In genomic region chr1:53271446-53272090, GRCh38 we compare ENCODE assay signal across 22 cellular contexts.
"Had no signal": no experiment of that assay in that cellular context is flagged by ENCODE, and none has a peak within 500 bp of the region (broad histone marks: within the 10 kb centered on the region; RNA-seq: fewer than 3 reads in every experiment).

No MANE protein-coding gene starts in this region.

- H3K27me3 Mint-ChIP-seq: activated CD4-positive, alpha-beta memory T cell treated with anti-CD3 and anti-CD28 coated beads, Interleukin-2, amount 10 ng/mL, durations not matched to agents 7 days and 5 days; activated naive CD8-positive, alpha-beta T cell treated with anti-CD3 and anti-CD28 coated beads, Interleukin-2, amount 10 ng/mL, durations not matched to agents 7 days and 5 days; T-helper 17 cell had no signal

- H3K4me1 Mint-ChIP-seq: activated CD4-positive, alpha-beta memory T cell treated with anti-CD3 and anti-CD28 coated beads, Interleukin-2, amount 10 ng/mL, durations not matched to agents 7 days and 5 days had no signal

- H3K27me3 ChIP-seq: adrenal gland had no signal

- H3K4me3 ChIP-seq: adrenal gland, K562 had no signal

- H3K9me3 Mint-ChIP-seq: activated CD4-positive, alpha-beta memory T cell treated with anti-CD3 and anti-CD28 coated beads, Interleukin-2, amount 10 ng/mL, durations not matched to agents 7 days and 5 days; activated naive CD8-positive, alpha-beta T cell treated with anti-CD3 and anti-CD28 coated beads, Interleukin-2, amount 10 ng/mL, durations not matched to agents 7 days and 5 days had no signal

- H3K4me1 ChIP-seq: adrenal gland had no signal

- H3K9me3 ChIP-seq: adrenal gland had no signal

- H3K27ac ChIP-seq: adrenal gland had no signal

- DNase-seq: activated CD4-positive, alpha-beta memory T cell treated with anti-CD3 and anti-CD28 coated beads, Interleukin-2, amount 10 ng/mL, durations not matched to agents 7 days and 5 days; activated CD4-positive, alpha-beta T cell treated with anti-CD3 and anti-CD28 coated beads, Interleukin-2, amount 50 U/mL, for 1 hour; activated CD4-positive, CD25-positive, alpha-beta regulatory T cell; activated CD8-positive, alpha-beta memory T cell treated with anti-CD3 and anti-CD28 coated beads, Interleukin-2, amount 50 U/mL, for 48 hours; activated gamma-delta T cell treated with Interleukin-2 at 50 U/mL for 16 hours; activated naive CD4-positive, alpha-beta T cell treated with anti-CD3 and anti-CD28 coated beads, Interleukin-2, amount 50 U/mL, for 16 hours; activated naive CD8-positive, alpha-beta T cell treated with anti-CD3 and anti-CD28 coated beads, Interleukin-2, amount 10 ng/mL, durations not matched to agents 7 days and 5 days; activated T-cell treated with anti-CD3 and anti-CD28 coated beads, Interleukin-2, amount 50 U/mL, for 1 hour; adrenal gland; anterior cingulate cortex; Karpas-422; NCI-H1105 treated with DMSO at 0.1 percent for 48 hours; NCI-H1436 treated with DMSO at 0.1 percent for 48 hours; NCI-H187; NCI-H2081; NCI-H510A treated with DMSO at 0.1 percent for 48 hours; NCI-H69; NK-92 treated with Interleukin-12 subunit alpha and Interleukin-12 subunit beta, amount 100 ng/mL, for 24 hours; SHP77 treated with DMSO at 0.1 percent for 48 hours; T-helper 17 cell; T-helper 9 cell had no signal

- ATAC-seq: K562, T-helper 17 cell had no signal

- H3K27ac Mint-ChIP-seq: activated CD4-positive, alpha-beta memory T cell treated with anti-CD3 and anti-CD28 coated beads, Interleukin-2, amount 10 ng/mL, durations not matched to agents 7 days and 5 days; activated naive CD8-positive, alpha-beta T cell treated with anti-CD3 and anti-CD28 coated beads, Interleukin-2, amount 10 ng/mL, durations not matched to agents 7 days and 5 days; T-helper 17 cell had no signal

- H3K4me3 Mint-ChIP-seq: activated CD4-positive, alpha-beta memory T cell treated with anti-CD3 and anti-CD28 coated beads, Interleukin-2, amount 10 ng/mL, durations not matched to agents 7 days and 5 days; activated naive CD8-positive, alpha-beta T cell treated with anti-CD3 and anti-CD28 coated beads, Interleukin-2, amount 10 ng/mL, durations not matched to agents 7 days and 5 days; T-helper 17 cell had no signal

- H3K36me3 ChIP-seq: adrenal gland had no signal
